ENCODE assay signal across 1 cellular context in genomic region chr6:10404107-10404798, GRCh38.
TF ChIP-seq lines count a peak whose summit lies in the region.

No MANE protein-coding gene starts in this region.

TF ChIP-seq in GM12878, 131 proteins besides CTCF, POLR2A, EP300 and RAD21 (continued from another document and continues in another):
- TF ChIP-seq EZH2 (IDR thresholded peaks at IDR 0.05; ENCODE audit: borderline replicate concordance, control insufficient read depth, low read depth, low read length) = no peak
- TF ChIP-seq LARP7 (IDR thresholded peaks at IDR 0.05) = peak; percentile 32; the same call in 1 of the 2 replicates
- TF ChIP-seq MXI1 (IDR thresholded peaks at IDR 0.05; ENCODE audit: low read depth, low read length) = peak; percentile 25
- TF ChIP-seq NBN (IDR thresholded peaks at IDR 0.05) = peak; percentile 32; the same call in 1 of the 2 replicates
- TF ChIP-seq BRCA1 (IDR thresholded peaks at IDR 0.05; ENCODE audit: low read depth, low read length) = no peak
- TF ChIP-seq BHLHE40 (IDR thresholded peaks at IDR 0.05; ENCODE audit: borderline replicate concordance in 1 of 2, low read depth in 2 of 2, low read length in 1 of 2) = no peak
- peak; percentile 85; the same call in 1 of the 2 replicates for TF ChIP-seq ESRRA (IDR thresholded peaks at IDR 0.05; ENCODE audit: low read length)
- peak; percentile 70; the same call in 1 of the 2 replicates for TF ChIP-seq CBX5 (IDR thresholded peaks at IDR 0.05; ENCODE audit: low read depth)
- peak; percentile 95 for TF ChIP-seq NR2C1 (IDR thresholded peaks at IDR 0.05)
- TF ChIP-seq SIX5 (IDR thresholded peaks at IDR 0.05; ENCODE audit: low read depth, low read length, severe bottlenecking) = no peak
- no peak for TF ChIP-seq ATF2 (IDR thresholded peaks at IDR 0.05; ENCODE audit: low read length)
- peak; percentile 68 for TF ChIP-seq IKZF1 (conservative IDR thresholded peaks at IDR 0.05)
- no peak for TF ChIP-seq PAX8 (IDR thresholded peaks at IDR 0.05)
- TF ChIP-seq E2F4 (IDR thresholded peaks at IDR 0.05; ENCODE audit: low read depth, low read length) = peak; percentile 59; the same call in 1 of the 2 replicates
- TF ChIP-seq KAT2A (conservative IDR thresholded peaks at IDR 0.05; ENCODE audit: control insufficient read depth, low read depth, low read length) = 0 out of 2 replicates have a peak, but pooled peaks have one; percentile 2
- TF ChIP-seq RELA (IDR thresholded peaks at IDR 0.05; ENCODE audit: borderline replicate concordance, partially characterized antibody) = no peak
- TF ChIP-seq GABPA (IDR thresholded peaks at IDR 0.05; ENCODE audit: low read depth) = peak; percentile 81
- TF ChIP-seq SRF (IDR thresholded peaks at IDR 0.05; ENCODE audit: low read depth in 2 of 2, low read length in 2 of 2) = no peak
- TF ChIP-seq MTA2 (IDR thresholded peaks at IDR 0.05; ENCODE audit: low read depth) = peak; percentile 64
- TF ChIP-seq TBL1XR1 (IDR thresholded peaks at IDR 0.05; ENCODE audit: low read depth, low read length) = 0 out of 2 replicates have a peak, but pooled peaks have one; percentile 42
- TF ChIP-seq ZNF592 (IDR thresholded peaks at IDR 0.05) = peak; percentile 74; the same call in 1 of the 2 replicates
- TF ChIP-seq POU2F2 (IDR thresholded peaks at IDR 0.05; ENCODE audit: borderline replicate concordance, low read depth, low read length) = 0 out of 3 replicates have a peak, but pooled peaks have one; percentile 30
- peak; percentile 62; the same call in 1 of the 2 replicates for TF ChIP-seq RB1 (IDR thresholded peaks at IDR 0.05; ENCODE audit: borderline replicate concordance)
- 0 out of 2 replicates have a peak, but pooled peaks have one; percentile 22 for TF ChIP-seq TAF1 (IDR thresholded peaks at IDR 0.05; ENCODE audit: borderline replicate concordance, low read depth, low read length)
- TF ChIP-seq, protein P1, sequence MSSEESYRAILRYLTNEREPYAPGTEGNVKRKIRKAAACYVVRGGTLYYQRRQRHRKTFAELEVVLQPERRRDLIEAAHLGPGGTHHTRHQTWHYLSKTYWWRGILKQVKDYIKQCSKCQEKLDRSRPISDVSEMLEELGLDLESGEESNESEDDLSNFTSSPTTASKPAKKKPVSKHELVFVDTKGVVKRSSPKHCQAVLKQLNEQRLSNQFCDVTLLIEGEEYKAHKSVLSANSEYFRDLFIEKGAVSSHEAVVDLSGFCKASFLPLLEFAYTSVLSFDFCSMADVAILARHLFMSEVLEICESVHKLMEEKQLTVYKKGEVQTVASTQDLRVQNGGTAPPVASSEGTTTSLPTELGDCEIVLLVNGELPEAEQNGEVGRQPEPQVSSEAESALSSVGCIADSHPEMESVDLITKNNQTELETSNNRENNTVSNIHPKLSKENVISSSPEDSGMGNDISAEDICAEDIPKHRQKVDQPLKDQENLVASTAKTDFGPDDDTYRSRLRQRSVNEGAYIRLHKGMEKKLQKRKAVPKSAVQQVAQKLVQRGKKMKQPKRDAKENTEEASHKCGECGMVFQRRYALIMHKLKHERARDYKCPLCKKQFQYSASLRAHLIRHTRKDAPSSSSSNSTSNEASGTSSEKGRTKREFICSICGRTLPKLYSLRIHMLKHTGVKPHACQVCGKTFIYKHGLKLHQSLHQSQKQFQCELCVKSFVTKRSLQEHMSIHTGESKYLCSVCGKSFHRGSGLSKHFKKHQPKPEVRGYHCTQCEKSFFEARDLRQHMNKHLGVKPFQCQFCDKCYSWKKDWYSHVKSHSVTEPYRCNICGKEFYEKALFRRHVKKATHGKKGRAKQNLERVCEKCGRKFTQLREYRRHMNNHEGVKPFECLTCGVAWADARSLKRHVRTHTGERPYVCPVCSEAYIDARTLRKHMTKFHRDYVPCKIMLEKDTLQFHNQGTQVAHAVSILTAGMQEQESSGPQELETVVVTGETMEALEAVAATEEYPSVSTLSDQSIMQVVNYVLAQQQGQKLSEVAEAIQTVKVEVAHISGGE (CRISPR knock-in tag; IDR thresholded peaks at IDR 0.05) = no peak
- peak; percentile 38; the same call in 1 of the 2 replicates for TF ChIP-seq SMARCA5 (IDR thresholded peaks at IDR 0.05)
- no peak for TF ChIP-seq ATF7 (IDR thresholded peaks at IDR 0.05; ENCODE audit: low read depth)
- TF ChIP-seq SMC3 (IDR thresholded peaks at IDR 0.05; ENCODE audit: borderline replicate concordance, low read length) = peak; percentile 24; the same call in 1 of the 2 replicates
- TF ChIP-seq, protein P2, sequence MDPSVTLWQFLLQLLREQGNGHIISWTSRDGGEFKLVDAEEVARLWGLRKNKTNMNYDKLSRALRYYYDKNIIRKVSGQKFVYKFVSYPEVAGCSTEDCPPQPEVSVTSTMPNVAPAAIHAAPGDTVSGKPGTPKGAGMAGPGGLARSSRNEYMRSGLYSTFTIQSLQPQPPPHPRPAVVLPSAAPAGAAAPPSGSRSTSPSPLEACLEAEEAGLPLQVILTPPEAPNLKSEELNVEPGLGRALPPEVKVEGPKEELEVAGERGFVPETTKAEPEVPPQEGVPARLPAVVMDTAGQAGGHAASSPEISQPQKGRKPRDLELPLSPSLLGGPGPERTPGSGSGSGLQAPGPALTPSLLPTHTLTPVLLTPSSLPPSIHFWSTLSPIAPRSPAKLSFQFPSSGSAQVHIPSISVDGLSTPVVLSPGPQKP (IDR thresholded peaks at IDR 0.05; ENCODE audit: low read depth, low read length) = peak; percentile 51; the same call in 1 of the 2 replicates
- peak; percentile 41 for TF ChIP-seq HCFC1 (IDR thresholded peaks at IDR 0.05; ENCODE audit: low read length)
- TF ChIP-seq, protein P3, sequence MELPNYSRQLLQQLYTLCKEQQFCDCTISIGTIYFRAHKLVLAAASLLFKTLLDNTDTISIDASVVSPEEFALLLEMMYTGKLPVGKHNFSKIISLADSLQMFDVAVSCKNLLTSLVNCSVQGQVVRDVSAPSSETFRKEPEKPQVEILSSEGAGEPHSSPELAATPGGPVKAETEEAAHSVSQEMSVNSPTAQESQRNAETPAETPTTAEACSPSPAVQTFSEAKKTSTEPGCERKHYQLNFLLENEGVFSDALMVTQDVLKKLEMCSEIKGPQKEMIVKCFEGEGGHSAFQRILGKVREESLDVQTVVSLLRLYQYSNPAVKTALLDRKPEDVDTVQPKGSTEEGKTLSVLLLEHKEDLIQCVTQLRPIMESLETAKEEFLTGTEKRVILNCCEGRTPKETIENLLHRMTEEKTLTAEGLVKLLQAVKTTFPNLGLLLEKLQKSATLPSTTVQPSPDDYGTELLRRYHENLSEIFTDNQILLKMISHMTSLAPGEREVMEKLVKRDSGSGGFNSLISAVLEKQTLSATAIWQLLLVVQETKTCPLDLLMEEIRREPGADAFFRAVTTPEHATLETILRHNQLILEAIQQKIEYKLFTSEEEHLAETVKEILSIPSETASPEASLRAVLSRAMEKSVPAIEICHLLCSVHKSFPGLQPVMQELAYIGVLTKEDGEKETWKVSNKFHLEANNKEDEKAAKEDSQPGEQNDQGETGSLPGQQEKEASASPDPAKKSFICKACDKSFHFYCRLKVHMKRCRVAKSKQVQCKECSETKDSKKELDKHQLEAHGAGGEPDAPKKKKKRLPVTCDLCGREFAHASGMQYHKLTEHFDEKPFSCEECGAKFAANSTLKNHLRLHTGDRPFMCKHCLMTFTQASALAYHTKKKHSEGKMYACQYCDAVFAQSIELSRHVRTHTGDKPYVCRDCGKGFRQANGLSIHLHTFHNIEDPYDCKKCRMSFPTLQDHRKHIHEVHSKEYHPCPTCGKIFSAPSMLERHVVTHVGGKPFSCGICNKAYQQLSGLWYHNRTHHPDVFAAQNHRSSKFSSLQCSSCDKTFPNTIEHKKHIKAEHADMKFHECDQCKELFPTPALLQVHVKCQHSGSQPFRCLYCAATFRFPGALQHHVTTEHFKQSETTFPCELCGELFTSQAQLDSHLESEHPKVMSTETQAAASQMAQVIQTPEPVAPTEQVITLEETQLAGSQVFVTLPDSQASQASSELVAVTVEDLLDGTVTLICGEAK (IDR thresholded peaks at IDR 0.05; ENCODE audit: borderline replicate concordance) = peak; percentile 88
- TF ChIP-seq, protein P4, sequence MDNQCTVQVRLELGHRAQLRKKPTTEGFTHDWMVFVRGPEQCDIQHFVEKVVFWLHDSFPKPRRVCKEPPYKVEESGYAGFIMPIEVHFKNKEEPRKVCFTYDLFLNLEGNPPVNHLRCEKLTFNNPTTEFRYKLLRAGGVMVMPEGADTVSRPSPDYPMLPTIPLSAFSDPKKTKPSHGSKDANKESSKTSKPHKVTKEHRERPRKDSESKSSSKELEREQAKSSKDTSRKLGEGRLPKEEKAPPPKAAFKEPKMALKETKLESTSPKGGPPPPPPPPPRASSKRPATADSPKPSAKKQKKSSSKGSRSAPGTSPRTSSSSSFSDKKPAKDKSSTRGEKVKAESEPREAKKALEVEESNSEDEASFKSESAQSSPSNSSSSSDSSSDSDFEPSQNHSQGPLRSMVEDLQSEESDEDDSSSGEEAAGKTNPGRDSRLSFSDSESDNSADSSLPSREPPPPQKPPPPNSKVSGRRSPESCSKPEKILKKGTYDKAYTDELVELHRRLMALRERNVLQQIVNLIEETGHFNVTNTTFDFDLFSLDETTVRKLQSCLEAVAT (IDR thresholded peaks at IDR 0.05) = peak; percentile 44; the same call in 1 of the 2 replicates
- peak; percentile 81 for TF ChIP-seq ZNF207 (IDR thresholded peaks at IDR 0.05; ENCODE audit: borderline replicate concordance)
- peak; percentile 32; the same call in 1 of the 2 replicates for TF ChIP-seq POLR2AphosphoS2 (IDR thresholded peaks at IDR 0.05; ENCODE audit: low read depth, low read length)
- peak; percentile 24; the same call in 1 of the 2 replicates for TF ChIP-seq SPI1 (IDR thresholded peaks at IDR 0.05; ENCODE audit: borderline replicate concordance, insufficient read depth, low read depth, low read length)
- peak in 1 of 2 experiments; percentile 57; a peak in 1 of 3 replicates for TF ChIP-seq EGR1 (IDR thresholded peaks at IDR 0.05; ENCODE audit: borderline replicate concordance in 1 of 2, low read depth in 2 of 2, low read length in 2 of 2)
- TF ChIP-seq NR2C2 (IDR thresholded peaks at IDR 0.05; ENCODE audit: borderline replicate concordance, control insufficient read depth, insufficient read length, low read depth) = peak; percentile 78
- peak; percentile 84 for TF ChIP-seq KLF5 (IDR thresholded peaks at IDR 0.05; ENCODE audit: partially characterized antibody)
- peak; percentile 29; the same call in 1 of the 2 replicates for TF ChIP-seq PKNOX1 (IDR thresholded peaks at IDR 0.05)
